In the genomic region with DNA sequence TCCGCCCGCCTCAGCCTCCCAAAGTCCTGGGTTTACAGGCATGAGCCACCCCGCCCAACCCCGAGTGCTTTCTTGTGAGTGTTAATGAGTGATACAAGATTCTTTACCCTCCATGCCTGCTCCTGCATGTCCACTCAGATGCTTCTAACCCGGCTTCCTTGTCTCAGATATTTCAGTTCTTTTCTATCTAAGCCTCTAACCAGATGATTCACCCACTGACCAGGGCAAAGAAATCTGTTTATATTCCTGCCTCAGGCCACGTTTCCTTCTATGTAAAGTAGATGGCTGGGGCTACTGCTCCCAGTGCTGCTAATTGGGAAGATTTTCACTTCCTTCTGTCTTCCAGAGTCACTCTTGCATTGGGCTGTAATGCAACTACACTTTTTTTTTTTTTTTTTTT, we compare ENCODE assay signal across 19 cellular contexts.
DNase-seq lines count a peak whose midpoint lies in the region; ATAC-seq and TF ChIP-seq lines count a peak whose summit lies in the region.
"Had no signal": no experiment of that assay in that cellular context is flagged by ENCODE, and none has a peak within 500 bp of the region (broad histone marks: within the 10 kb centered on the region; RNA-seq: fewer than 3 reads in every experiment).

No MANE protein-coding gene starts in this region.

- no peak overlapping the region for H3K4me3 Mint-ChIP-seq in chondrocyte (ENCODE audit: unreplicated experiment)
- H3K4me3 Mint-ChIP-seq: CD4-positive, alpha-beta memory T cell had no signal

- H3K9ac ChIP-seq in IMR-90 (ENCODE audit: low read depth, low read length), result no peak overlapping the region

- H3K9me3 Mint-ChIP-seq in chondrocyte (ENCODE audit: low read depth), result no peaks in the 10 kb centered on the region

- no peak overlapping the region for H3K14ac ChIP-seq in IMR-90 (replicated peaks; ENCODE audit: low read depth, low read length)

- WGBS in IMR-90 (ENCODE audit: extremely low coverage in 2 of 2, insufficient read length in 1 of 2), 2 experiments, result no CpG with 5 or more reads among the region's 6 CpGs

- no peak overlapping the region for H3K23ac ChIP-seq in IMR-90 (ENCODE audit: low read depth, low read length)

- no peak overlapping the region for H3K4ac ChIP-seq in IMR-90 (ENCODE audit: low read depth, low read length)

- DNase-seq in AG20443 (ENCODE audit: low spot score), result peak; percentile 13
- peak; percentile 35 for DNase-seq in IMR-90
- peak; percentile 34 for DNase-seq in amniotic epithelial cell (ENCODE audit: low read depth)
- peak; percentile 14 for DNase-seq in hepatic stellate cell (ENCODE audit: low spot score)
- DNase-seq in Ammon's horn (ENCODE audit: low spot score), result no peak
- no peak for DNase-seq in chondrocyte (ENCODE audit: low spot score)
- no peak for DNase-seq in activated CD8-positive, alpha-beta memory T cell treated with anti-CD3 and anti-CD28 coated beads, Interleukin-2, amount 50 U/mL, for 48 hours
- DNase-seq: AML-193; C1 segment of cervical spinal cord; CD4-positive, alpha-beta memory T cell; COR-L47; DMS53; Karpas-422; NCI-H1105 treated with DMSO at 0.1 percent for 48 hours; NCI-H2029; NCI-H774; Right ventricle myocardium superior had no signal

- no peaks in the 10 kb centered on the region for H3K9me1 ChIP-seq in IMR-90 (ENCODE audit: insufficient read depth, low read length)

- H2BK20ac ChIP-seq in IMR-90 (ENCODE audit: low read depth, low read length), result no peak overlapping the region

- H3K4me1 Mint-ChIP-seq in chondrocyte (ENCODE audit: low read depth), result peaks cover 13% of the 10 kb centered on the region
- H3K4me1 Mint-ChIP-seq: CD4-positive, alpha-beta memory T cell had no signal

- no peaks in the 10 kb centered on the region for H3K27me3 ChIP-seq in IMR-90 (ENCODE audit: control insufficient read depth, insufficient read depth, low read length)
- H3K27me3 ChIP-seq: SJSA1 had no signal

- no peaks in the 10 kb centered on the region for H3K79me1 ChIP-seq in IMR-90 (ENCODE audit: low read depth in 1 of 2, low read length in 2 of 2)

- H3K4me1 ChIP-seq in IMR-90 (ENCODE audit: control insufficient read depth, insufficient read depth, low read length), result no peaks in the 10 kb centered on the region

- H2BK15ac ChIP-seq in IMR-90 (ENCODE audit: low read depth, low read length), result no peak overlapping the region

- CTCF ChIA-PET in IMR-90 (lab: Yijun Ruan, JAX), result no interaction called here

- no peak overlapping the region for H4K91ac ChIP-seq in IMR-90 (ENCODE audit: insufficient read depth, low read depth, low read length)

- no peaks in the 10 kb centered on the region for H4K20me1 ChIP-seq in IMR-90 (ENCODE audit: insufficient read depth, low read length)

- intact Hi-C loops in IMR-90 (cut with micrococcal nuclease), result no loop called here

- no peak overlapping the region for H3K4me2 ChIP-seq in IMR-90 (ENCODE audit: low read depth, low read length)

- TF ChIP-seq CTCF in IMR-90 (conservative IDR thresholded peaks at IDR 0.05; ENCODE audit: low read depth, low read length) (no peak), chondrocyte (IDR thresholded peaks at IDR 0.05) (no peak)

- H3K27ac Mint-ChIP-seq in chondrocyte (ENCODE audit: unreplicated experiment), result no peak overlapping the region
- H3K27ac Mint-ChIP-seq: CD4-positive, alpha-beta memory T cell had no signal

- no peaks in the 10 kb centered on the region for H3K9me3 ChIP-seq in IMR-90 (ENCODE audit: control insufficient read depth, insufficient read depth, low read length)
- H3K9me3 ChIP-seq: SJSA1 had no signal

- H3K36me3 Mint-ChIP-seq in chondrocyte (ENCODE audit: low read depth), result no peaks in the 10 kb centered on the region
- H3K36me3 Mint-ChIP-seq: CD4-positive, alpha-beta memory T cell had no signal

- POLR2A ChIA-PET in IMR-90 (lab: Charles Lee; ENCODE audit: unreplicated experiment), result no interaction called here

- ATAC-seq in IMR-90 (ENCODE audit: low read depth) (no peak), HG03521 (IDR thresholded peaks at IDR 0.05; ENCODE audit: unreplicated experiment) (no peak)

- in situ Hi-C loops in IMR-90 (cut with MboI; ENCODE audit: low sequenced_read_pairs), result no loop called here

- no peak overlapping the region for H4K5ac ChIP-seq in IMR-90 (ENCODE audit: low read depth, low read length)

- H2BK5ac ChIP-seq in IMR-90 (ENCODE audit: low read depth, low read length, poor library complexity, severe bottlenecking), result no peak overlapping the region

- H2AK9ac ChIP-seq in IMR-90 (replicated peaks; ENCODE audit: low read depth, low read length, poor library complexity), result no peak overlapping the region

- no peak overlapping the region; the same call in 1 of the 2 replicates for H3K56ac ChIP-seq in IMR-90 (ENCODE audit: extremely low read depth, insufficient read depth, low read length)

- no peak overlapping the region for H4K8ac ChIP-seq in IMR-90 (ENCODE audit: low read depth in 2 of 2, low read length in 2 of 2)

- no peaks in the 10 kb centered on the region for H3K27me3 Mint-ChIP-seq in chondrocyte (ENCODE audit: low read depth)
- H3K27me3 Mint-ChIP-seq: CD4-positive, alpha-beta memory T cell had no signal

- no peak for TF ChIP-seq POLR2A in IMR-90 (IDR thresholded peaks at IDR 0.05; ENCODE audit: low read depth, low read length)

- no TSS peak for BruUV-seq in IMR-90 (replicated peaks; lab: Mats Ljungman, UMichigan)

- no peaks in the 10 kb centered on the region for H3K36me3 ChIP-seq in IMR-90 (ENCODE audit: control insufficient read depth, insufficient read depth, low read length)
- H3K36me3 ChIP-seq: SJSA1 had no signal

- H3K4me3 ChIP-seq in IMR-90 (ENCODE audit: insufficient read depth, low read depth, low read length), result no peak overlapping the region
- H3K4me3 ChIP-seq: SJSA1 had no signal

- no peak overlapping the region for H2BK120ac ChIP-seq in IMR-90 (ENCODE audit: low read depth, low read length)

- H3K18ac ChIP-seq in IMR-90 (ENCODE audit: low read depth, low read length), result no peak overlapping the region

- no peak overlapping the region for H2AK5ac ChIP-seq in IMR-90 (ENCODE audit: low read depth, low read length)

- H2AFZ ChIP-seq in IMR-90 (replicated peaks; ENCODE audit: low read length, poor library complexity), result no peak overlapping the region

- H3K27ac ChIP-seq in IMR-90 (ENCODE audit: insufficient read depth, low read length), result no peak overlapping the region
- H3K27ac ChIP-seq: SJSA1 had no signal

- TF ChIP-seq RAD21 in IMR-90 (IDR thresholded peaks at IDR 0.05; ENCODE audit: low read length), result no peak

- dilution Hi-C loops in IMR-90 (cut with HindIII; ENCODE audit: low sequenced_read_pairs, unreplicated experiment), result no loop called here

TF ChIP-seq in IMR-90, 13 proteins besides CTCF, POLR2A, EP300 and RAD21:
- TF ChIP-seq MXI1 (IDR thresholded peaks at IDR 0.05; ENCODE audit: borderline replicate concordance, low read depth, low read length) (no peak), NFE2L2 (IDR thresholded peaks at IDR 0.05; ENCODE audit: low read depth, low read length) (no peak), RCOR1 (IDR thresholded peaks at IDR 0.05; ENCODE audit: insufficient replicate concordance, low read length) (no peak), MAFK (IDR thresholded peaks at IDR 0.05; ENCODE audit: low read depth, low read length) (no peak), CEBPB (IDR thresholded peaks at IDR 0.05; ENCODE audit: low read depth, low read length) (no peak), CHD1 (IDR thresholded peaks at IDR 0.05; ENCODE audit: low read depth, low read length) (no peak), FOS (IDR thresholded peaks at IDR 0.05; ENCODE audit: low read depth, low read length) (no peak), SMC3 (IDR thresholded peaks at IDR 0.05; ENCODE audit: low read depth, low read length) (no peak), MAZ (IDR thresholded peaks at IDR 0.05; ENCODE audit: borderline replicate concordance, low read depth, low read length) (no peak)
- TF ChIP-seq, protein P1, sequence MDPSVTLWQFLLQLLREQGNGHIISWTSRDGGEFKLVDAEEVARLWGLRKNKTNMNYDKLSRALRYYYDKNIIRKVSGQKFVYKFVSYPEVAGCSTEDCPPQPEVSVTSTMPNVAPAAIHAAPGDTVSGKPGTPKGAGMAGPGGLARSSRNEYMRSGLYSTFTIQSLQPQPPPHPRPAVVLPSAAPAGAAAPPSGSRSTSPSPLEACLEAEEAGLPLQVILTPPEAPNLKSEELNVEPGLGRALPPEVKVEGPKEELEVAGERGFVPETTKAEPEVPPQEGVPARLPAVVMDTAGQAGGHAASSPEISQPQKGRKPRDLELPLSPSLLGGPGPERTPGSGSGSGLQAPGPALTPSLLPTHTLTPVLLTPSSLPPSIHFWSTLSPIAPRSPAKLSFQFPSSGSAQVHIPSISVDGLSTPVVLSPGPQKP (IDR thresholded peaks at IDR 0.05; ENCODE audit: borderline replicate concordance, low read depth, low read length), result no peak
- TF ChIP-seq, protein P2, sequence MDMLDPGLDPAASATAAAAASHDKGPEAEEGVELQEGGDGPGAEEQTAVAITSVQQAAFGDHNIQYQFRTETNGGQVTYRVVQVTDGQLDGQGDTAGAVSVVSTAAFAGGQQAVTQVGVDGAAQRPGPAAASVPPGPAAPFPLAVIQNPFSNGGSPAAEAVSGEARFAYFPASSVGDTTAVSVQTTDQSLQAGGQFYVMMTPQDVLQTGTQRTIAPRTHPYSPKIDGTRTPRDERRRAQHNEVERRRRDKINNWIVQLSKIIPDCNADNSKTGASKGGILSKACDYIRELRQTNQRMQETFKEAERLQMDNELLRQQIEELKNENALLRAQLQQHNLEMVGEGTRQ (IDR thresholded peaks at IDR 0.05; ENCODE audit: low read depth, low read length), result no peak

Comparison
In these comparisons a context has a peak if more than half of its experiments do, and no peak if none do; other contexts are left out.
1. DNase-seq: peak in AG20443 (single experiment), IMR-90 (single experiment), amniotic epithelial cell (single experiment) and hepatic stellate cell (single experiment); none in Ammon's horn (single experiment), chondrocyte (single experiment) and activated CD8-positive, alpha-beta memory T cell treated with anti-CD3 and anti-CD28 coated beads, Interleukin-2, amount 50 U/mL, for 48 hours (single experiment).